In genomic region chr1:201282931-201283829, GRCh38 we compare ENCODE assay signal across 9 cellular contexts. TPM values are rescaled to one million over a fixed set of nuclear protein-coding genes. Genes with fewer than 3 reads are reported as not detected.
DNase-seq lines count a peak whose midpoint lies in the region; ATAC-seq and TF ChIP-seq lines count a peak whose summit lies in the region.
"Had no signal": no experiment of that assay in that cellular context is flagged by ENCODE, and none has a peak within 500 bp of the region (broad histone marks: within the 10 kb centered on the region; RNA-seq: fewer than 3 reads in every experiment).

Gene PKP1 (plus strand): TSS chr1:201283506. CDS start chr1:201283703, 197 bp downstream.

- H3K4me1 ChIP-seq in body of pancreas = peaks cover 12% of the 10 kb centered on the region
- peaks cover 4 to 7% of the 10 kb centered on the region in 2 donors for H3K4me1 ChIP-seq in left lung
- H3K4me1 ChIP-seq in suprapubic skin = peaks cover 33% of the 10 kb centered on the region

- TF ChIP-seq CTCF in body of pancreas (IDR thresholded peaks at IDR 0.05) (no peak), left lung (IDR thresholded peaks at IDR 0.05) (no peak), suprapubic skin (IDR thresholded peaks at IDR 0.05) (no peak)

- no peaks in the 10 kb centered on the region for H3K36me3 Mint-ChIP-seq in activated CD4-positive, alpha-beta T cell treated with anti-CD3 and anti-CD28 coated beads, Interleukin-2, amount 10 ng/mL, durations not matched to agents 24 days and 14 days (ENCODE audit: low read depth)

- H3K27ac ChIP-seq in body of pancreas (no peak within 1 kb of the TSS), left lung (no peak within 1 kb of the TSS), suprapubic skin (peak within 1 kb of the TSS; percentile 85)

- H3K4me3 ChIP-seq in body of pancreas (no peak within 1 kb of the TSS), left lung (peak within 1 kb of the TSS in 1 of 2 donors; percentile 14), suprapubic skin (peak within 1 kb of the TSS; percentile 50)

- no peaks in the 10 kb centered on the region for H3K9me3 ChIP-seq in body of pancreas
- no peaks in the 10 kb centered on the region for H3K9me3 ChIP-seq in left lung
- no peaks in the 10 kb centered on the region for H3K9me3 ChIP-seq in suprapubic skin

- H3K27me3 ChIP-seq in body of pancreas = peaks cover 0 to 16% of the 10 kb centered on the region in 2 donors
- peaks cover 21 to 62% of the 10 kb centered on the region in 2 donors for H3K27me3 ChIP-seq in left lung
- peaks cover 17% of the 10 kb centered on the region for H3K27me3 ChIP-seq in suprapubic skin

- H3K4me3 Mint-ChIP-seq in activated CD4-positive, alpha-beta T cell treated with anti-CD3 and anti-CD28 coated beads, Interleukin-2, amount 10 ng/mL, durations not matched to agents 24 days and 14 days = peak within 1 kb of the TSS; percentile 3

- ATAC-seq in body of pancreas = peak; percentile 69
- peak; percentile 84 for ATAC-seq in left lung
- no peak for ATAC-seq in GM19455 (IDR thresholded peaks at IDR 0.05; ENCODE audit: unreplicated experiment)
- no peak for ATAC-seq in HG02970 (IDR thresholded peaks at IDR 0.05; ENCODE audit: low FRiP score, unreplicated experiment)

- H3K27me3 Mint-ChIP-seq in activated CD4-positive, alpha-beta T cell treated with anti-CD3 and anti-CD28 coated beads, Interleukin-2, amount 10 ng/mL, durations not matched to agents 24 days and 14 days = peaks cover 49% of the 10 kb centered on the region

- WGBS in body of pancreas, 2 donors = 4% methylated on average over 13 to 55 of the region's 55 CpGs
- 3% methylated on average over 25 of the region's 55 CpGs for WGBS in suprapubic skin

- no peaks in the 10 kb centered on the region for H3K9me3 Mint-ChIP-seq in activated CD4-positive, alpha-beta T cell treated with anti-CD3 and anti-CD28 coated beads, Interleukin-2, amount 10 ng/mL, durations not matched to agents 24 days and 14 days

- peak; percentile 58 for DNase-seq in activated CD4-positive, alpha-beta T cell treated with anti-CD3 and anti-CD28 coated beads, Interleukin-2, amount 10 ng/mL, durations not matched to agents 24 days and 14 days
- DNase-seq in activated CD4-positive, alpha-beta T cell treated with anti-CD3 and anti-CD28 coated beads for 4 hours = no peak
- peak; percentile 29 to 59 (median 48) for DNase-seq in body of pancreas
- peak in 1 of 2 donors; percentile 87 for DNase-seq in left lung
- DNase-seq in suprapubic skin (ENCODE audit: low spot score in 2 of 2) = peak in 1 of 2 donors; percentile 79
- no peak for DNase-seq in NCI-H2171 (lab: John Stamatoyannopoulos, UW)
- DNase-seq: DND-41 had no signal

- H3K4me1 Mint-ChIP-seq in activated CD4-positive, alpha-beta T cell treated with anti-CD3 and anti-CD28 coated beads, Interleukin-2, amount 10 ng/mL, durations not matched to agents 24 days and 14 days = peaks cover 2% of the 10 kb centered on the region

- no peaks in the 10 kb centered on the region for H3K36me3 ChIP-seq in body of pancreas (replicated peaks in 1 of 2; ENCODE audit: insufficient read depth in 1 of 2, low read depth in 2 of 2)
- H3K36me3 ChIP-seq in left lung = no peaks in the 10 kb centered on the region
- H3K36me3 ChIP-seq in suprapubic skin = no peaks in the 10 kb centered on the region

- TF ChIP-seq EP300 in suprapubic skin (IDR thresholded peaks at IDR 0.05) = no peak

- no peak within 1 kb of the TSS for H3K27ac Mint-ChIP-seq in activated CD4-positive, alpha-beta T cell treated with anti-CD3 and anti-CD28 coated beads, Interleukin-2, amount 10 ng/mL, durations not matched to agents 24 days and 14 days

- TF ChIP-seq POLR2A in body of pancreas (IDR thresholded peaks at IDR 0.05) (no peak), suprapubic skin (IDR thresholded peaks at IDR 0.05) (peak in 1 of 2 donors; percentile 34)

- intact Hi-C loops in activated CD4-positive, alpha-beta T cell treated with anti-CD3 and anti-CD28 coated beads, Interleukin-2, amount 10 ng/mL, durations not matched to agents 24 days and 14 days (cut with micrococcal nuclease) = no loop called here
- intact Hi-C loops in body of pancreas (cut with DNase I) = no loop called here
- intact Hi-C loops in left lung (cut with DNase I) = no loop called here

RNA-seq across cellular contexts. Expression of gene PKP1, which starts in this region (rescaled TPM):
- not detected in 2 replicates for total RNA-seq in activated CD4-positive, alpha-beta T cell treated with anti-CD3 and anti-CD28 coated beads, Interleukin-2, amount 10 ng/mL, durations not matched to agents 24 days and 14 days
- total RNA-seq in body of pancreas = under 1 TPM in 1 of 2 donors, not detected in 1; 0.33 TPM
- 1 to 10 TPM; 2.1 to 2.8 TPM for total RNA-seq in left lung
- 1,000 to 10,000 TPM in 3 of 4 donors, 100 to 1,000 TPM in 1; 888 to 1,187 (median 1,096) TPM for total RNA-seq in suprapubic skin

Comparison
In these comparisons a context has a peak if more than half of its experiments do, and no peak if none do; other contexts are left out.
1. RNA of gene PKP1 (total RNA-seq): 888 to 1,187 TPM in suprapubic skin; 2.1 to 2.8 TPM in left lung, 0.33 TPM in body of pancreas and not detected in activated CD4-positive, alpha-beta T cell treated with anti-CD3 and anti-CD28 coated beads, Interleukin-2, amount 10 ng/mL, durations not matched to agents 24 days and 14 days; every median in the first group is over 100 times any median in the second.
2. Peak in DNase-seq in activated CD4-positive, alpha-beta T cell treated with anti-CD3 and anti-CD28 coated beads, Interleukin-2, amount 10 ng/mL, durations not matched to agents 24 days and 14 days; RNA of the gene not detected or under 1 TPM.
3. Peak in DNase-seq and ATAC-seq in body of pancreas; RNA of the gene not detected or under 1 TPM.